ENCODE assay signal across 19 cellular contexts in genomic region chr1:201420608-201421002, GRCh38. TPM values are rescaled to one million over a fixed set of nuclear protein-coding genes. Genes with fewer than 3 reads are reported as not detected.
A peak's percentile ranks its signal among the peaks of the same experiment; 100 is the strongest.
DNase-seq lines count a peak whose midpoint lies in the region; ATAC-seq and TF ChIP-seq lines count a peak whose summit lies in the region.
"Had no signal": no experiment of that assay in that cellular context is flagged by ENCODE, and none has a peak within 500 bp of the region (broad histone marks: within the 10 kb centered on the region; RNA-seq: fewer than 3 reads in every experiment).

No MANE protein-coding gene starts in this region.

- H3K9me3 ChIP-seq in IMR-90 (ENCODE audit: control insufficient read depth, insufficient read depth, low read length) = peaks cover 8% of the 10 kb centered on the region
- no peaks in the 10 kb centered on the region for H3K9me3 ChIP-seq in tibial nerve

- H2AK5ac ChIP-seq in IMR-90 (ENCODE audit: low read depth, low read length) = no peak overlapping the region

- no peak overlapping the region for H3K4me3 ChIP-seq in IMR-90 (ENCODE audit: insufficient read depth, low read depth, low read length)
- H3K4me3 ChIP-seq in skeletal muscle cell (ENCODE audit: low read depth, low read length) = peak overlapping the region; percentile 36
- no peak overlapping the region for H3K4me3 ChIP-seq in tibial nerve
- H3K4me3 ChIP-seq: K562, PC-9 had no signal

- intact Hi-C loops in IMR-90 (cut with micrococcal nuclease) = no loop called here
- intact Hi-C loops in Calu3 (cut with micrococcal nuclease; ENCODE audit: unreplicated experiment) = no loop called here

- 92% methylated on average over 4 of the region's 7 CpGs; no CpG with 5 or more reads in 1 of the 2 experiments for WGBS in IMR-90 (ENCODE audit: extremely low coverage in 2 of 2, insufficient read length in 1 of 2), 2 experiments
- WGBS in tibial nerve, 2 donors = 91 to 95% methylated on average over 7 of the region's 7 CpGs

- no peak overlapping the region for H2BK20ac ChIP-seq in IMR-90 (ENCODE audit: low read depth, low read length)

- CTCF ChIA-PET in IMR-90 (lab: Yijun Ruan, JAX) = interaction anchor here (3.5 kb wide), 1 partner anchor 15 kb away, joined by 13 read pairs; no protein-coding TSS in a partner anchor
- CTCF ChIA-PET in Calu3 (lab: Charles Lee) = no interaction called here

- peak overlapping the region in 3 of 5 experiments; percentile 54 to 63 (median 60) for H3K4me3 Mint-ChIP-seq in brain
- no peak overlapping the region for H3K4me3 Mint-ChIP-seq in mesothelial cell of epicardium
- H3K4me3 Mint-ChIP-seq in Calu3 (ENCODE audit: low read depth, unreplicated experiment) = no peak overlapping the region
- H3K4me3 Mint-ChIP-seq: CD14-positive monocyte had no signal

- no peak overlapping the region for H2BK15ac ChIP-seq in IMR-90 (ENCODE audit: low read depth, low read length)

- H2AK9ac ChIP-seq in IMR-90 (replicated peaks; ENCODE audit: low read depth, low read length, poor library complexity) = no peak overlapping the region

- H2BK120ac ChIP-seq in IMR-90 (ENCODE audit: low read depth, low read length) = no peak overlapping the region

- DNase-seq in IMR-90 (no peak), mesothelial cell of epicardium (ENCODE audit: low spot score in 2 of 2, unreplicated experiment in 2 of 2) (no peak), skeletal muscle cell (ENCODE audit: low read depth) (no peak), NCI-H1048 (lab: John Stamatoyannopoulos, UW) (no peak), tibial nerve (ENCODE audit: low spot score in 2 of 2) (no peak), Calu3 (no peak), DMS114 treated with DMSO at 0.1 percent for 48 hours (lab: John Stamatoyannopoulos, UW; ENCODE audit: unreplicated experiment) (no peak)
- DNase-seq: AML-193, EL, MV-4-11, NCI-H1417 treated with DMSO at 0.1 percent for 48 hours, NCI-H2029 treated with DMSO at 0.1 percent for 48 hours, NCI-H2171 treated with DMSO at 0.1 percent for 48 hours, NCI-H774, PC-9 had no signal

- H3K27me3 Mint-ChIP-seq in brain (peaks cover 22% of the 10 kb centered on the region), mesothelial cell of epicardium (ENCODE audit: low read depth) (no peaks in the 10 kb centered on the region), Calu3 (ENCODE audit: unreplicated experiment) (peaks cover 48% of the 10 kb centered on the region)

- BruUV-seq in IMR-90 (replicated peaks; lab: Mats Ljungman, UMichigan) (no TSS peak), Calu3 (replicated peaks; lab: Mats Ljungman, UMichigan) (no TSS peak)

- dilution Hi-C loops in IMR-90 (cut with HindIII; ENCODE audit: low sequenced_read_pairs, unreplicated experiment) = no loop called here

- TF ChIP-seq RAD21 in IMR-90 (IDR thresholded peaks at IDR 0.05; ENCODE audit: low read length) = no peak

- H3K4me1 Mint-ChIP-seq in brain (peaks cover 56% of the 10 kb centered on the region), mesothelial cell of epicardium (peaks cover 33% of the 10 kb centered on the region), Calu3 (ENCODE audit: low read depth, unreplicated experiment) (no peaks in the 10 kb centered on the region)
- H3K4me1 Mint-ChIP-seq: CD14-positive monocyte had no signal

- ATAC-seq in IMR-90 (ENCODE audit: low read depth) = no peak
- ATAC-seq: K562 had no signal

- H3K27me3 ChIP-seq in IMR-90 (ENCODE audit: control insufficient read depth, insufficient read depth, low read length) (peaks cover 53% of the 10 kb centered on the region), tibial nerve (no peaks in the 10 kb centered on the region)

- H3K9me1 ChIP-seq in IMR-90 (ENCODE audit: insufficient read depth, low read length) = no peaks in the 10 kb centered on the region; the same call in 1 of the 2 replicates

- TF ChIP-seq CTCF in IMR-90 (conservative IDR thresholded peaks at IDR 0.05; ENCODE audit: low read depth, low read length) (no peak), brain (conservative IDR thresholded peaks at IDR 0.05) (no peak), mesothelial cell of epicardium (IDR thresholded peaks at IDR 0.05; ENCODE audit: unreplicated experiment) (no peak), tibial nerve (IDR thresholded peaks at IDR 0.05) (no peak), Calu3 (IDR thresholded peaks at IDR 0.05; ENCODE audit: unreplicated experiment) (no peak)

- H3K36me3 Mint-ChIP-seq in brain (peaks cover 9% of the 10 kb centered on the region), mesothelial cell of epicardium (no peaks in the 10 kb centered on the region), Calu3 (ENCODE audit: insufficient read depth, unreplicated experiment) (no peaks in the 10 kb centered on the region)
- H3K36me3 Mint-ChIP-seq: CD14-positive monocyte had no signal

- no peak overlapping the region for H3K9ac ChIP-seq in IMR-90 (ENCODE audit: low read depth, low read length)

- no peaks in the 10 kb centered on the region for H3K79me1 ChIP-seq in IMR-90 (ENCODE audit: low read depth in 1 of 2, low read length in 2 of 2)

- POLR2A ChIA-PET in IMR-90 (lab: Charles Lee; ENCODE audit: unreplicated experiment) = no interaction called here

- no peak overlapping the region for H2AFZ ChIP-seq in IMR-90 (replicated peaks; ENCODE audit: low read length, poor library complexity)
- H2AFZ ChIP-seq: PC-9 had no signal

- H3K4ac ChIP-seq in IMR-90 (ENCODE audit: low read depth, low read length) = no peak overlapping the region

- no peak overlapping the region for H4K5ac ChIP-seq in IMR-90 (ENCODE audit: low read depth, low read length)

- H3K56ac ChIP-seq in IMR-90 (ENCODE audit: extremely low read depth, insufficient read depth, low read length) = no peak overlapping the region

- no peak overlapping the region for H3K4me2 ChIP-seq in IMR-90 (ENCODE audit: low read depth, low read length)
- H3K4me2 ChIP-seq: PC-9 had no signal

- no peak overlapping the region for H4K91ac ChIP-seq in IMR-90 (ENCODE audit: insufficient read depth, low read depth, low read length)

- H3K4me1 ChIP-seq in IMR-90 (ENCODE audit: control insufficient read depth, insufficient read depth, low read length) (no peaks in the 10 kb centered on the region), tibial nerve (no peaks in the 10 kb centered on the region)

- peaks cover 1 to 7% (median 4%) of the 10 kb centered on the region in 5 experiments for H3K9me3 Mint-ChIP-seq in brain
- H3K9me3 Mint-ChIP-seq in mesothelial cell of epicardium = no peaks in the 10 kb centered on the region
- no peaks in the 10 kb centered on the region for H3K9me3 Mint-ChIP-seq in Calu3 (ENCODE audit: low read depth, unreplicated experiment)

- no peak for TF ChIP-seq POLR2A in IMR-90 (IDR thresholded peaks at IDR 0.05; ENCODE audit: low read depth, low read length)
- no peak for TF ChIP-seq POLR2A in tibial nerve (IDR thresholded peaks at IDR 0.05)

- in situ Hi-C loops in IMR-90 (cut with MboI; ENCODE audit: low sequenced_read_pairs) = no loop called here

- H3K23ac ChIP-seq in IMR-90 (ENCODE audit: low read depth, low read length) = peak overlapping the region; percentile 47; the same call in 1 of the 2 replicates

- no peak overlapping the region for H3K18ac ChIP-seq in IMR-90 (ENCODE audit: low read depth, low read length)

- H3K36me3 ChIP-seq in IMR-90 (ENCODE audit: control insufficient read depth, insufficient read depth, low read length) = no peaks in the 10 kb centered on the region
- H3K36me3 ChIP-seq in tibial nerve = no peaks in the 10 kb centered on the region

- H3K27ac ChIP-seq in IMR-90 (ENCODE audit: insufficient read depth, low read length) = no peak overlapping the region
- no peak overlapping the region for H3K27ac ChIP-seq in tibial nerve
- H3K27ac ChIP-seq: PC-9 had no signal

- no peak overlapping the region for H2BK5ac ChIP-seq in IMR-90 (ENCODE audit: low read depth, low read length, poor library complexity, severe bottlenecking)

- no peak for TF ChIP-seq EP300 in tibial nerve (IDR thresholded peaks at IDR 0.05)

- H3K27ac Mint-ChIP-seq in brain (peak overlapping the region in 3 of 5 experiments; percentile 62 to 68 (median 68)), mesothelial cell of epicardium (peak overlapping the region; percentile 81), Calu3 (ENCODE audit: unreplicated experiment) (no peak overlapping the region)
- H3K27ac Mint-ChIP-seq: CD14-positive monocyte had no signal

- H3K14ac ChIP-seq in IMR-90 (replicated peaks; ENCODE audit: low read depth, low read length) = no peak overlapping the region

- H4K8ac ChIP-seq in IMR-90 (ENCODE audit: low read depth in 2 of 2, low read length in 2 of 2) = no peak overlapping the region

- no peaks in the 10 kb centered on the region for H4K20me1 ChIP-seq in IMR-90 (ENCODE audit: insufficient read depth, low read length)

RNA-seq across cellular contexts. Expression of gene TNNI1, which starts 0.9 kb away (rescaled TPM):
- total RNA-seq in IMR-90 (2012; rRNA removed) (not detected in 2 replicates), mesothelial cell of epicardium (6.7 to 8.4 TPM (median 7.6 TPM) in 3 replicates), tibial nerve (1 to 10 TPM in 1 of 4 donors, under 1 TPM in 1, not detected in 2; under 0.01 to 3.5 TPM), Calu3 (2022) (not detected in 2 replicates)
- polyA plus RNA-seq in IMR-90 (2012; rRNA removed) (not detected in 2 replicates), brain (ENCODE audit: insufficient read depth, low read depth, low replicate concordance) (not detected)
- polyA plus RNA-seq in IMR-90 (2012; cell fraction: cytosol; rRNA removed) = 0.02 TPM in 1 of 2 replicates, not detected in the other
- 0.20 and 0.45 TPM in 2 replicates for polyA plus RNA-seq in IMR-90 (2012; cell fraction: nucleus; rRNA removed; ENCODE audit: low replicate concordance)
- total RNA-seq: K562, NCI-H460, PC-9 had no signal
- polyA plus RNA-seq: CD14-positive monocyte, K562 had no signal

RNA-seq across cellular contexts. Expression of gene LAD1, which starts 21.5 kb away (rescaled TPM):
- total RNA-seq in IMR-90 (2012; rRNA removed) (under 0.01 TPM in 1 of 2 replicates, not detected in the other), mesothelial cell of epicardium (17.6 to 23.0 TPM (median 20.7 TPM) in 3 replicates), tibial nerve (not detected), Calu3 (2022) (209 and 244 TPM in 2 replicates)
- polyA plus RNA-seq in IMR-90 (2012; rRNA removed) (0.07 and 0.09 TPM in 2 replicates), brain (ENCODE audit: insufficient read depth, low read depth, low replicate concordance) (5.7 TPM)
- 0.02 TPM in 1 of 2 replicates, not detected in the other for polyA plus RNA-seq in IMR-90 (2012; cell fraction: cytosol; rRNA removed)
- polyA plus RNA-seq in IMR-90 (2012; cell fraction: nucleus; rRNA removed; ENCODE audit: low replicate concordance) = 0.08 and 0.29 TPM in 2 replicates
- total RNA-seq: NCI-H460 had no signal
- polyA plus RNA-seq: CD14-positive monocyte, K562 had no signal

RNA-seq across cellular contexts. Expression of gene TNNT2, which starts 43.1 kb away (rescaled TPM):
- total RNA-seq in IMR-90 (2012; rRNA removed) (0.18 and 0.56 TPM in 2 replicates), mesothelial cell of epicardium (32.6 to 37.1 TPM (median 37.1 TPM) in 3 replicates), tibial nerve (100 to 1,000 TPM in 1 of 4 donors, 10 to 100 TPM in 1, 1 to 10 TPM in 2; 6.6 to 128 (median 45.7) TPM), Calu3 (2022) (1.4 and 2.2 TPM in 2 replicates)
- polyA plus RNA-seq in IMR-90 (2012; rRNA removed) (1.2 TPM in 2 replicates), brain (ENCODE audit: insufficient read depth, low read depth, low replicate concordance) (11.5 TPM)
- polyA plus RNA-seq in IMR-90 (2012; cell fraction: cytosol; rRNA removed) = 0.29 and 1.1 TPM in 2 replicates
- polyA plus RNA-seq in IMR-90 (2012; cell fraction: nucleus; rRNA removed; ENCODE audit: low replicate concordance) = 1.0 and 2.0 TPM in 2 replicates
- total RNA-seq: K562, NCI-H460 had no signal
- polyA plus RNA-seq: CD14-positive monocyte, K562 had no signal

RNA-seq across cellular contexts. Expression of gene PHLDA3, which starts 48.4 kb away (rescaled TPM):
- total RNA-seq in IMR-90 (2012; rRNA removed) (41.6 and 44.2 TPM in 2 replicates), mesothelial cell of epicardium (84.0 to 92.8 TPM (median 87.5 TPM) in 3 replicates), tibial nerve (100 to 1,000 TPM; 243 to 301 (median 271) TPM), Calu3 (2022) (31.1 and 36.7 TPM in 2 replicates)
- polyA plus RNA-seq in IMR-90 (2012; rRNA removed) (102 and 122 TPM in 2 replicates), brain (ENCODE audit: insufficient read depth, low read depth, low replicate concordance) (29.9 TPM)
- polyA plus RNA-seq in IMR-90 (2012; cell fraction: cytosol; rRNA removed) = 50.7 and 178 TPM in 2 replicates
- 49.6 and 125 TPM in 2 replicates for polyA plus RNA-seq in IMR-90 (2012; cell fraction: nucleus; rRNA removed; ENCODE audit: low replicate concordance)
- polyA plus RNA-seq: CD14-positive monocyte, K562 had no signal

Comparison
In these comparisons a context has a peak if more than half of its experiments do, and no peak if none do; other contexts are left out.
1. H3K4me3 Mint-ChIP-seq: peak in brain (3 of 5); none in mesothelial cell of epicardium (single experiment) and Calu3 (single experiment).
2. RNA of gene LAD1, which starts 21.5 kb away (total RNA-seq): 209 to 244 TPM in Calu3 and 17.6 to 23.0 TPM in mesothelial cell of epicardium; under 0.01 TPM in IMR-90 and not detected in tibial nerve; every median in the first group is over 10 times any median in the second.